In genomic region chr20:38093641-38094077, GRCh38 we compare ENCODE assay signal across 1 cellular context.
A peak's percentile ranks its signal among the peaks of the same experiment; 100 is the strongest.
TF ChIP-seq lines count a peak whose summit lies in the region.

No MANE protein-coding gene starts in this region.

TF ChIP-seq in HepG2, 621 proteins besides CTCF, POLR2A, EP300 and RAD21 (continues in another document):
- no peak for TF ChIP-seq ZNF646 (CRISPR knock-in tag; IDR thresholded peaks at IDR 0.05)
- no peak for TF ChIP-seq MTA3 (CRISPR knock-in tag; IDR thresholded peaks at IDR 0.05)
- no peak for TF ChIP-seq ZNF839 (CRISPR knock-in tag; IDR thresholded peaks at IDR 0.05; ENCODE audit: borderline replicate concordance)
- peak; percentile 48; the same call in 1 of the 2 replicates for TF ChIP-seq TCF7 (IDR thresholded peaks at IDR 0.05; ENCODE audit: low read depth)
- no peak for TF ChIP-seq ZNF30 (CRISPR knock-in tag; IDR thresholded peaks at IDR 0.05)
- TF ChIP-seq AKAP8 (CRISPR knock-in tag; IDR thresholded peaks at IDR 0.05) = no peak
- TF ChIP-seq ZKSCAN8 (CRISPR knock-in tag; IDR thresholded peaks at IDR 0.05; ENCODE audit: borderline replicate concordance) = 0 out of 2 replicates have a peak, but pooled peaks have one; percentile 44
- peak; percentile 44; the same call in 1 of the 2 replicates for TF ChIP-seq ZKSCAN1 (IDR thresholded peaks at IDR 0.05; ENCODE audit: low read length)
- TF ChIP-seq ZNF501 (CRISPR knock-in tag; IDR thresholded peaks at IDR 0.05) = no peak
- no peak for TF ChIP-seq ZNF567 (CRISPR knock-in tag; IDR thresholded peaks at IDR 0.05; ENCODE audit: borderline replicate concordance)
- TF ChIP-seq KDM5A (IDR thresholded peaks at IDR 0.05; ENCODE audit: borderline replicate concordance, low read length) = no peak
- TF ChIP-seq NONO (IDR thresholded peaks at IDR 0.05) = no peak
- no peak for TF ChIP-seq NONO (CRISPR knock-in tag; conservative IDR thresholded peaks at IDR 0.05)
- TF ChIP-seq SMAD9 (CRISPR knock-in tag; IDR thresholded peaks at IDR 0.05) = no peak
- TF ChIP-seq SRY (CRISPR knock-in tag; IDR thresholded peaks at IDR 0.05) = no peak
- no peak for TF ChIP-seq ZSCAN25 (CRISPR knock-in tag; IDR thresholded peaks at IDR 0.05)
- TF ChIP-seq FOSL2 (CRISPR knock-in tag; IDR thresholded peaks at IDR 0.05) = no peak
- TF ChIP-seq HIC2 (CRISPR knock-in tag; IDR thresholded peaks at IDR 0.05; ENCODE audit: low read depth) = peak; percentile 66; the same call in 1 of the 2 replicates
- TF ChIP-seq RARA (CRISPR knock-in tag; IDR thresholded peaks at IDR 0.05) = peak; percentile 76
- peak; percentile 91 for TF ChIP-seq HNF4G (IDR thresholded peaks at IDR 0.05; ENCODE audit: borderline replicate concordance, low read depth, low read length)
- TF ChIP-seq HNF4G (CRISPR knock-in tag; IDR thresholded peaks at IDR 0.05; ENCODE audit: borderline replicate concordance, low read depth) = peak; percentile 83
- TF ChIP-seq U2AF2 (IDR thresholded peaks at IDR 0.05; ENCODE audit: low read depth, low read length) = no peak
- TF ChIP-seq ZNF101 (CRISPR knock-in tag; IDR thresholded peaks at IDR 0.05; ENCODE audit: borderline replicate concordance, low read depth) = no peak
- TF ChIP-seq ZNF574 (CRISPR knock-in tag; IDR thresholded peaks at IDR 0.05) = no peak
- no peak; the same call in 1 of the 2 replicates for TF ChIP-seq ZBTB21 (CRISPR knock-in tag; IDR thresholded peaks at IDR 0.05)
- TF ChIP-seq ZNF607 (CRISPR knock-in tag; IDR thresholded peaks at IDR 0.05; ENCODE audit: borderline replicate concordance) = no peak
- no peak for TF ChIP-seq ATF7 (IDR thresholded peaks at IDR 0.05)
- no peak for TF ChIP-seq ATF7 (CRISPR knock-in tag; IDR thresholded peaks at IDR 0.05)
- no peak for TF ChIP-seq ZNF709 (CRISPR knock-in tag; IDR thresholded peaks at IDR 0.05)
- TF ChIP-seq POGK (CRISPR knock-in tag; conservative IDR thresholded peaks at IDR 0.05) = no peak
- TF ChIP-seq ZNF83 (CRISPR knock-in tag; IDR thresholded peaks at IDR 0.05; ENCODE audit: borderline replicate concordance) = no peak
- TF ChIP-seq ZMYM3 (CRISPR knock-in tag; IDR thresholded peaks at IDR 0.05) = peak; percentile 51; the same call in 1 of the 2 replicates
- no peak for TF ChIP-seq JDP2 (CRISPR knock-in tag; IDR thresholded peaks at IDR 0.05; ENCODE audit: borderline replicate concordance)
- TF ChIP-seq AGO2 (optimal IDR thresholded peaks at IDR 0.05; ENCODE audit: low read depth, low read length) = no peak
- TF ChIP-seq ZNF784 (CRISPR knock-in tag; IDR thresholded peaks at IDR 0.05; ENCODE audit: borderline replicate concordance) = no peak
- TF ChIP-seq ZFP36 (IDR thresholded peaks at IDR 0.05; ENCODE audit: borderline replicate concordance, low read depth, low read length, partially characterized antibody) = no peak
- TF ChIP-seq ZNF652 (CRISPR knock-in tag; IDR thresholded peaks at IDR 0.05; ENCODE audit: borderline replicate concordance, low read depth) = peak; percentile 12; the same call in 1 of the 2 replicates
- TF ChIP-seq ZNF160 (CRISPR knock-in tag; IDR thresholded peaks at IDR 0.05) = no peak
- TF ChIP-seq ZNF18 (CRISPR knock-in tag; IDR thresholded peaks at IDR 0.05; ENCODE audit: insufficient replicate concordance) = no peak
- no peak for TF ChIP-seq ZBTB3 (CRISPR knock-in tag; IDR thresholded peaks at IDR 0.05; ENCODE audit: borderline replicate concordance, low read depth)
- no peak for TF ChIP-seq FOXC1 (CRISPR knock-in tag; IDR thresholded peaks at IDR 0.05; ENCODE audit: borderline replicate concordance)
- TF ChIP-seq TBX3 (IDR thresholded peaks at IDR 0.05; ENCODE audit: borderline replicate concordance) = no peak
- TF ChIP-seq ZNF605 (CRISPR knock-in tag; IDR thresholded peaks at IDR 0.05) = no peak
- no peak for TF ChIP-seq ZNF280B (CRISPR knock-in tag; IDR thresholded peaks at IDR 0.05; ENCODE audit: borderline replicate concordance)
- TF ChIP-seq MED1 (CRISPR knock-in tag; IDR thresholded peaks at IDR 0.05) = peak; percentile 50; the same call in 1 of the 2 replicates
- no peak for TF ChIP-seq ZNF704 (CRISPR knock-in tag; IDR thresholded peaks at IDR 0.05; ENCODE audit: borderline replicate concordance)
- TF ChIP-seq HOMEZ (CRISPR knock-in tag; IDR thresholded peaks at IDR 0.05; ENCODE audit: low read depth) = peak; percentile 93
